In the genomic region with DNA sequence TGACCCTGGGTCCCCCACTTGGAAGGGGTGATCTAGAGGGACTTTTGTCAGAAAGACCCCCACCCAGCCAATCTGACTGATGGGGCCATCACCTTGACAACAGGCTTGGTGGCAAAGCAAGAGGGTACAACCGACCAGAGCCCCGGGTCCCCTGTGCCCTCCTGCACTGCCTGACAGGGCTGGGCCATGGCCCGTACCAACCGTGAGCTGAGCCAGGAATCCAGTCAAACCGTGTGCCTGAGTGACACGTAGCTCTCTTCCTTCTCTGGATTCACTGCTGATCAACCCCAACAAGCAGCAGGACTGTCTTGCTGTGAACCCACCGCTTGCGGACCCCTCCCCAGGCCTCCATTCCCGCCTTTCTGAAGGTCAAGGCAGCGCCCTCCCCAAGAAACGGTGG, we compare ENCODE assay signal across 28 cellular contexts.
"Had no signal": no experiment of that assay in that cellular context is flagged by ENCODE, and none has a peak within 500 bp of the region (broad histone marks: within the 10 kb centered on the region; RNA-seq: fewer than 3 reads in every experiment).

No MANE protein-coding gene starts in this region.

- DNase-seq: activated CD4-positive, alpha-beta T cell treated with anti-CD3 and anti-CD28 coated beads for 36 hours; activated CD4-positive, CD25-positive, alpha-beta regulatory T cell; activated CD4-positive, CD25-positive, alpha-beta regulatory T cell treated with anti-CD3 and anti-CD28 coated beads, Interleukin-2, amount 50 U/mL, for 72 hours; activated CD8-positive, alpha-beta memory T cell treated with anti-CD3 and anti-CD28 coated beads, Interleukin-2, amount 10 ng/mL, durations not matched to agents 7 days and 5 days; activated CD8-positive, alpha-beta memory T cell treated with anti-CD3 and anti-CD28 coated beads, Interleukin-2, amount 50 U/mL, for 4 hours; activated CD8-positive, alpha-beta T cell treated with anti-CD3 and anti-CD28 coated beads, Interleukin-2, amount 10 ng/mL, durations not matched to agents 7 days and 5 days; activated gamma-delta T cell; activated naive CD4-positive, alpha-beta T cell; activated naive CD4-positive, alpha-beta T cell treated with anti-CD3 and anti-CD28 coated beads, Interleukin-2, amount 10 ng/mL, durations not matched to agents 7 days and 5 days; activated naive CD8-positive, alpha-beta T cell treated with anti-CD3 and anti-CD28 coated beads, Interleukin-2, amount 10 ng/mL, durations not matched to agents 7 days and 5 days; activated T-cell treated with anti-CD3 and anti-CD28 coated beads, Interleukin-2, amount 50 U/mL, for 1 hour; activated T-cell treated with anti-CD3 and anti-CD28 coated beads, Interleukin-2, amount 50 U/mL, for 72 hours; brain microvascular endothelial cell; dorsolateral prefrontal cortex; effector memory CD4-positive, alpha-beta T cell; endodermal cell; foreskin fibroblast; head of caudate nucleus; T-helper 17 cell; T1000 had no signal

- H3K27ac ChIP-seq: brain microvascular endothelial cell, coronary artery, dorsolateral prefrontal cortex had no signal

- H3K36me3 Mint-ChIP-seq: activated CD4-positive, alpha-beta memory T cell treated with anti-CD3 and anti-CD28 coated beads for 36 hours; activated CD8-positive, alpha-beta memory T cell treated with anti-CD3 and anti-CD28 coated beads, Interleukin-2, amount 10 ng/mL, durations not matched to agents 7 days and 5 days; activated naive CD4-positive, alpha-beta T cell treated with anti-CD3 and anti-CD28 coated beads, Interleukin-2, amount 50 U/mL, for 72 hours; activated naive CD8-positive, alpha-beta T cell treated with anti-CD3 and anti-CD28 coated beads, Interleukin-2, amount 10 ng/mL, durations not matched to agents 7 days and 5 days had no signal

- H3K36me3 ChIP-seq: brain microvascular endothelial cell had no signal

- H3K27ac Mint-ChIP-seq: activated CD4-positive, alpha-beta memory T cell treated with anti-CD3 and anti-CD28 coated beads for 36 hours; activated CD4-positive, alpha-beta T cell treated with anti-CD3 and anti-CD28 coated beads for 36 hours; activated CD4-positive, alpha-beta T cell treated with anti-CD3 and anti-CD28 coated beads, Interleukin-2, amount 10 ng/mL, durations not matched to agents 24 days and 14 days; activated CD8-positive, alpha-beta memory T cell treated with anti-CD3 and anti-CD28 coated beads, Interleukin-2, amount 10 ng/mL, durations not matched to agents 7 days and 5 days; activated naive CD4-positive, alpha-beta T cell treated with anti-CD3 and anti-CD28 coated beads, Interleukin-2, amount 10 ng/mL, durations not matched to agents 7 days and 5 days; activated T-cell treated with anti-CD3 and anti-CD28 coated beads, Interleukin-2, amount 50 U/mL, for 72 hours; dendritic cell treated with granulocyte-macrophage colony-stimulating factor and Interleukin-4, amounts not matched to agents 40 ng/mL and 50 ng/mL, for 4 days; T-helper 17 cell had no signal

- ATAC-seq: activated CD8-positive, alpha-beta memory T cell treated with anti-CD3 and anti-CD28 coated beads, Interleukin-2, amount 10 ng/mL, durations not matched to agents 7 days and 5 days; activated CD8-positive, alpha-beta T cell treated with anti-CD3 and anti-CD28 coated beads, Interleukin-2, amount 10 ng/mL, durations not matched to agents 7 days and 5 days; esophagus mucosa; T-helper 17 cell had no signal

- H3K9me3 Mint-ChIP-seq: activated CD4-positive, alpha-beta memory T cell treated with anti-CD3 and anti-CD28 coated beads for 36 hours; activated CD4-positive, alpha-beta T cell treated with anti-CD3 and anti-CD28 coated beads, Interleukin-2, amount 10 ng/mL, durations not matched to agents 24 days and 14 days; activated naive CD4-positive, alpha-beta T cell treated with anti-CD3 and anti-CD28 coated beads, Interleukin-2, amount 10 ng/mL, durations not matched to agents 7 days and 5 days; activated naive CD4-positive, alpha-beta T cell treated with anti-CD3 and anti-CD28 coated beads, Interleukin-2, amount 50 U/mL, for 72 hours; activated naive CD8-positive, alpha-beta T cell treated with anti-CD3 and anti-CD28 coated beads, Interleukin-2, amount 10 ng/mL, durations not matched to agents 7 days and 5 days; activated T-cell treated with anti-CD3 and anti-CD28 coated beads, Interleukin-2, amount 50 U/mL, for 72 hours; central memory CD8-positive, alpha-beta T cell; dendritic cell treated with granulocyte-macrophage colony-stimulating factor and Interleukin-4, amounts not matched to agents 40 ng/mL and 50 ng/mL, for 4 days; endodermal cell; T-helper 2 cell treated with Interferon-gamma antibody and Interleukin-4, amounts not matched to agents 5 μg/mL and 100 μg/mL, for 36 hours had no signal

- H3K4me3 Mint-ChIP-seq: activated CD4-positive, alpha-beta memory T cell treated with anti-CD3 and anti-CD28 coated beads for 36 hours; activated CD4-positive, alpha-beta T cell treated with anti-CD3 and anti-CD28 coated beads for 36 hours; activated CD8-positive, alpha-beta memory T cell treated with anti-CD3 and anti-CD28 coated beads, Interleukin-2, amount 10 ng/mL, durations not matched to agents 7 days and 5 days; activated CD8-positive, alpha-beta T cell treated with anti-CD3 and anti-CD28 coated beads, Interleukin-2, amount 10 ng/mL, durations not matched to agents 7 days and 5 days; activated naive CD4-positive, alpha-beta T cell treated with anti-CD3 and anti-CD28 coated beads, Interleukin-2, amount 10 ng/mL, durations not matched to agents 7 days and 5 days; dendritic cell treated with granulocyte-macrophage colony-stimulating factor and Interleukin-4, amounts not matched to agents 40 ng/mL and 50 ng/mL, for 4 days; endodermal cell; T-helper 17 cell had no signal

- H3K4me3 ChIP-seq: coronary artery, dorsolateral prefrontal cortex had no signal
